In genomic region chr20:15185322-15185721, GRCh38 we compare ENCODE assay signal across 1 cellular context.
TF ChIP-seq lines count a peak whose summit lies in the region.

No MANE protein-coding gene starts in this region.

TF ChIP-seq in SK-N-SH, 30 proteins besides CTCF, POLR2A, EP300 and RAD21 (continued from another document):
- TF ChIP-seq ELF1 (IDR thresholded peaks at IDR 0.05), result no peak
- no peak for TF ChIP-seq TAF1 (IDR thresholded peaks at IDR 0.05; ENCODE audit: borderline replicate concordance, low read depth, low read length)
- no peak for TF ChIP-seq RFX5 (IDR thresholded peaks at IDR 0.05; ENCODE audit: low read length)
- no peak for TF ChIP-seq MEF2A (IDR thresholded peaks at IDR 0.05; ENCODE audit: borderline replicate concordance, low read depth)
- TF ChIP-seq RXRA (IDR thresholded peaks at IDR 0.05; ENCODE audit: borderline replicate concordance, low read depth), result no peak
- TF ChIP-seq RCOR1 (IDR thresholded peaks at IDR 0.05; ENCODE audit: low read length), result no peak
- TF ChIP-seq, protein P1, sequence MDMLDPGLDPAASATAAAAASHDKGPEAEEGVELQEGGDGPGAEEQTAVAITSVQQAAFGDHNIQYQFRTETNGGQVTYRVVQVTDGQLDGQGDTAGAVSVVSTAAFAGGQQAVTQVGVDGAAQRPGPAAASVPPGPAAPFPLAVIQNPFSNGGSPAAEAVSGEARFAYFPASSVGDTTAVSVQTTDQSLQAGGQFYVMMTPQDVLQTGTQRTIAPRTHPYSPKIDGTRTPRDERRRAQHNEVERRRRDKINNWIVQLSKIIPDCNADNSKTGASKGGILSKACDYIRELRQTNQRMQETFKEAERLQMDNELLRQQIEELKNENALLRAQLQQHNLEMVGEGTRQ (IDR thresholded peaks at IDR 0.05; ENCODE audit: borderline replicate concordance, low read depth, low read length), result no peak
- TF ChIP-seq, protein P2, sequence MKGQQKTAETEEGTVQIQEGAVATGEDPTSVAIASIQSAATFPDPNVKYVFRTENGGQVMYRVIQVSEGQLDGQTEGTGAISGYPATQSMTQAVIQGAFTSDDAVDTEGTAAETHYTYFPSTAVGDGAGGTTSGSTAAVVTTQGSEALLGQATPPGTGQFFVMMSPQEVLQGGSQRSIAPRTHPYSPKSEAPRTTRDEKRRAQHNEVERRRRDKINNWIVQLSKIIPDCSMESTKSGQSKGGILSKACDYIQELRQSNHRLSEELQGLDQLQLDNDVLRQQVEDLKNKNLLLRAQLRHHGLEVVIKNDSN (IDR thresholded peaks at IDR 0.05; ENCODE audit: borderline replicate concordance, low read depth), result no peak
- TF ChIP-seq JUND (IDR thresholded peaks at IDR 0.05), result no peak
- no peak for TF ChIP-seq TEAD4 (IDR thresholded peaks at IDR 0.05; ENCODE audit: borderline replicate concordance, insufficient read depth)
- TF ChIP-seq POLR2AphosphoS5 (IDR thresholded peaks at IDR 0.05; ENCODE audit: low read depth, low read length), result no peak
- TF ChIP-seq NRF1 (IDR thresholded peaks at IDR 0.05; ENCODE audit: low read depth, low read length), result no peak
- no peak for TF ChIP-seq MXI1 (IDR thresholded peaks at IDR 0.05; ENCODE audit: low read depth, low read length)
- no peak for TF ChIP-seq FOXM1 (IDR thresholded peaks at IDR 0.05; ENCODE audit: low read depth)
- no peak for TF ChIP-seq YY1 (IDR thresholded peaks at IDR 0.05; ENCODE audit: low read depth)
- no peak for TF ChIP-seq NFIC (IDR thresholded peaks at IDR 0.05; ENCODE audit: borderline replicate concordance)
- TF ChIP-seq IRF3 (IDR thresholded peaks at IDR 0.05; ENCODE audit: low read depth, low read length), result no peak
